ENCODE assay signal across 10 cellular contexts in genomic region chr5:149434162-149435014, GRCh38. TPM values are rescaled to one million over a fixed set of nuclear protein-coding genes. Genes with fewer than 3 reads are reported as not detected.
A peak's percentile ranks its signal among the peaks of the same experiment; 100 is the strongest.
DNase-seq lines count a peak whose midpoint lies in the region; ATAC-seq and TF ChIP-seq lines count a peak whose summit lies in the region.
"Had no signal": no experiment of that assay in that cellular context is flagged by ENCODE, and none has a peak within 500 bp of the region (broad histone marks: within the 10 kb centered on the region; RNA-seq: fewer than 3 reads in every experiment).

No MANE protein-coding gene starts in this region.

- peaks cover 5% of the 10 kb centered on the region for H3K4me1 Mint-ChIP-seq in activated naive CD8-positive, alpha-beta T cell treated with anti-CD3 and anti-CD28 coated beads for 36 hours

- H3K4me1 ChIP-seq in DND-41 (ENCODE audit: insufficient read depth, low read length) = no peaks in the 10 kb centered on the region

- peak; percentile 84 for ATAC-seq in DND-41 (ENCODE audit: insufficient read depth, low read depth)
- peak; percentile 22 for ATAC-seq in left ventricle myocardium superior
- ATAC-seq in GM21717 (IDR thresholded peaks at IDR 0.05; ENCODE audit: unreplicated experiment) = no peak
- ATAC-seq in HG02798 (IDR thresholded peaks at IDR 0.05; ENCODE audit: poor library complexity, unreplicated experiment) = no peak

- DNase-seq in DND-41 = peak; percentile 63
- DNase-seq in KG1 (lab: John Stamatoyannopoulos, UW) = peak; percentile 5
- peak; percentile 28 for DNase-seq in SKM-1 treated with dmso at 0.1 percent for 144 hours (lab: John Stamatoyannopoulos, UW; ENCODE audit: unreplicated experiment)
- peak; percentile 44 for DNase-seq in activated naive CD8-positive, alpha-beta T cell treated with anti-CD3 and anti-CD28 coated beads for 36 hours
- DNase-seq in left ventricle myocardium superior = no peak
- peak; percentile 8 to 45 for DNase-seq in stimulated activated CD4-positive, alpha-beta T cell treated with anti-CD3 and anti-CD28 coated beads, Interleukin-12 subunit alpha, Interleukin-12 subunit beta, amount 100 ng/mL, for 24 hours (ENCODE audit: low read depth in 2 of 2)

- no peak overlapping the region for H3K27ac Mint-ChIP-seq in activated naive CD8-positive, alpha-beta T cell treated with anti-CD3 and anti-CD28 coated beads for 36 hours
- H3K27ac Mint-ChIP-seq: T-helper 1 cell treated with Interleukin-12 subunit alpha and Interleukin-12 subunit beta and Interleukin-4 antibody, amounts not matched to agents 30 μg/mL and 1 μg/mL, for 36 hours had no signal

- no peaks in the 10 kb centered on the region for H3K9me3 ChIP-seq in DND-41 (ENCODE audit: insufficient read depth, low read length, severe bottlenecking)

- H3K36me3 ChIP-seq in DND-41 (ENCODE audit: insufficient read depth, low read length) = no peaks in the 10 kb centered on the region

- H2AFZ ChIP-seq in DND-41 (ENCODE audit: low read depth, low read length) = no peak overlapping the region

- no peak overlapping the region for H3K4me3 ChIP-seq in DND-41 (ENCODE audit: low read depth in 1 of 2, low read length in 2 of 2)

- intact Hi-C loops in left ventricle myocardium superior (cut with micrococcal nuclease) = loop anchor here (5.0 kb wide), 1 partner anchor 128 kb away; no protein-coding TSS in a partner anchor

- H3K4me3 Mint-ChIP-seq in activated naive CD8-positive, alpha-beta T cell treated with anti-CD3 and anti-CD28 coated beads for 36 hours = no peak overlapping the region
- H3K4me3 Mint-ChIP-seq: T-helper 1 cell treated with Interleukin-12 subunit alpha and Interleukin-12 subunit beta and Interleukin-4 antibody, amounts not matched to agents 30 μg/mL and 1 μg/mL, for 36 hours had no signal

- H3K36me3 Mint-ChIP-seq in activated naive CD8-positive, alpha-beta T cell treated with anti-CD3 and anti-CD28 coated beads for 36 hours = no peaks in the 10 kb centered on the region

- no peaks in the 10 kb centered on the region for H3K79me2 ChIP-seq in DND-41 (ENCODE audit: insufficient read depth, low read length)

- no peaks in the 10 kb centered on the region for H3K27me3 ChIP-seq in DND-41 (ENCODE audit: insufficient read depth, low read length, poor library complexity)

- no peaks in the 10 kb centered on the region for H4K20me1 ChIP-seq in DND-41 (ENCODE audit: insufficient read depth, low read length)

- H3K4me2 ChIP-seq in DND-41 (ENCODE audit: insufficient read depth, low read length) = no peak overlapping the region

- peaks cover 4% of the 10 kb centered on the region for H3K27me3 Mint-ChIP-seq in activated naive CD8-positive, alpha-beta T cell treated with anti-CD3 and anti-CD28 coated beads for 36 hours

- H3K27ac ChIP-seq in DND-41 (ENCODE audit: low read length) = no peak overlapping the region

- H3K9ac ChIP-seq in DND-41 (ENCODE audit: low read depth, low read length) = no peak overlapping the region

- H3K9me3 Mint-ChIP-seq in activated naive CD8-positive, alpha-beta T cell treated with anti-CD3 and anti-CD28 coated beads for 36 hours = no peaks in the 10 kb centered on the region
- H3K9me3 Mint-ChIP-seq: T-helper 1 cell treated with Interleukin-12 subunit alpha and Interleukin-12 subunit beta and Interleukin-4 antibody, amounts not matched to agents 30 μg/mL and 1 μg/mL, for 36 hours had no signal

- peak; percentile 87 for TF ChIP-seq CTCF in DND-41 (IDR thresholded peaks at IDR 0.05; ENCODE audit: borderline replicate concordance, extremely low read depth, low read length, poor library complexity, severe bottlenecking)

RNA-seq across cellular contexts. Expression of gene IL17B, which starts 55.3 kb away (rescaled TPM):
- not detected for total RNA-seq in activated naive CD8-positive, alpha-beta T cell treated with anti-CD3 and anti-CD28 coated beads for 36 hours
- total RNA-seq in left ventricle myocardium superior = not detected
- total RNA-seq: subcutaneous adipose tissue had no signal

Comparison
In these comparisons a context has a peak if more than half of its experiments do, and no peak if none do; other contexts are left out.
1. ATAC-seq: peak in DND-41 (single experiment) and left ventricle myocardium superior (single experiment); none in GM21717 (single experiment) and HG02798 (single experiment).